Comparison of ENCODE assay signal across 18 cellular contexts in genomic region chr3:11297126-11297525, GRCh38. TPM values are rescaled to one million over a fixed set of nuclear protein-coding genes. Genes with fewer than 3 reads are reported as not detected.
DNase-seq lines count a peak whose midpoint lies in the region; ATAC-seq, FAIRE-seq and TF ChIP-seq lines count a peak whose summit lies in the region.
"Had no signal": no experiment of that assay in that cellular context is flagged by ENCODE, and none has a peak within 500 bp of the region (broad histone marks: within the 10 kb centered on the region; RNA-seq: fewer than 3 reads in every experiment).

No MANE protein-coding gene starts in this region.

- H3K4me3 Mint-ChIP-seq in nephron progenitor cell, result no peak overlapping the region
- H3K4me3 Mint-ChIP-seq: CD4-positive, CD25-positive, alpha-beta regulatory T cell; CD8-positive, alpha-beta T cell; HFFc6 had no signal

- peak overlapping the region; percentile 27 for H3K27ac Mint-ChIP-seq in nephron progenitor cell
- H3K27ac Mint-ChIP-seq: CD8-positive, alpha-beta T cell had no signal

- H3K27me3 ChIP-seq in SJSA1 (replicated peaks) (no peaks in the 10 kb centered on the region), heart right ventricle (no peaks in the 10 kb centered on the region)

- no peak for TF ChIP-seq CTCF in nephron progenitor cell (IDR thresholded peaks at IDR 0.05)
- TF ChIP-seq CTCF in heart right ventricle (IDR thresholded peaks at IDR 0.05), result no peak

- H3K27me3 Mint-ChIP-seq in nephron progenitor cell (ENCODE audit: low read depth, poor library complexity), result no peaks in the 10 kb centered on the region
- H3K27me3 Mint-ChIP-seq: CD4-positive, CD25-positive, alpha-beta regulatory T cell had no signal

- H3K36me3 Mint-ChIP-seq in nephron progenitor cell (ENCODE audit: low read depth), result peaks cover 13% of the 10 kb centered on the region

- H3K9me3 Mint-ChIP-seq in nephron progenitor cell, result no peaks in the 10 kb centered on the region
- H3K9me3 Mint-ChIP-seq: CD4-positive, CD25-positive, alpha-beta regulatory T cell; CD8-positive, alpha-beta T cell; HFFc6 had no signal

- WGBS in heart right ventricle, 2 donors, result 95 to 98% methylated on average over 4 of the region's 4 CpGs

- H3K36me3 ChIP-seq in SJSA1, result peaks cover 34% of the 10 kb centered on the region
- H3K36me3 ChIP-seq in heart right ventricle, result peaks cover 0 to 58% (median 16%) of the 10 kb centered on the region in 9 donors

- H3K4me1 ChIP-seq in SJSA1 (replicated peaks) (peaks cover 43% of the 10 kb centered on the region), heart right ventricle (peaks cover 0 to 2% (median 0%) of the 10 kb centered on the region in 9 donors)
- H3K4me1 ChIP-seq: Caco-2, HAP-1 had no signal

- no peaks in the 10 kb centered on the region for H3K9me3 ChIP-seq in SJSA1 (replicated peaks)
- no peaks in the 10 kb centered on the region for H3K9me3 ChIP-seq in heart right ventricle
- H3K9me3 ChIP-seq: Caco-2, HAP-1 had no signal

- intact Hi-C loops in heart right ventricle (cut with DNase I), result no loop called here

- H3K4me3 ChIP-seq in SJSA1, result no peak overlapping the region
- no peak overlapping the region for H3K4me3 ChIP-seq in heart right ventricle
- H3K4me3 ChIP-seq: HAP-1 had no signal

- peaks cover 6% of the 10 kb centered on the region for H3K4me1 Mint-ChIP-seq in nephron progenitor cell

- ATAC-seq in heart right ventricle (no peak), HG03521 (IDR thresholded peaks at IDR 0.05; ENCODE audit: unreplicated experiment) (no peak), GM19328 (IDR thresholded peaks at IDR 0.05; ENCODE audit: unreplicated experiment) (no peak)
- ATAC-seq: CD8-positive, alpha-beta T cell had no signal

- DNase-seq in GM12891 (ENCODE audit: insufficient read length, low spot score) (no peak), SJSA1 (ENCODE audit: low read depth in 1 of 2, low spot score in 2 of 2) (no peak), nephron progenitor cell (no peak), heart right ventricle (no peak)
- DNase-seq: C1 segment of cervical spinal cord; Caco-2; CD4-positive, CD25-positive, alpha-beta regulatory T cell; CD8-positive, alpha-beta T cell; DMS153; DND-41; GOT3; HFFc6 had no signal

- no peak for FAIRE-seq in GM12891 (lab: Jason Lieb, UNC)
- FAIRE-seq: G401.6, GM18507, H54 had no signal

- peak overlapping the region; percentile 28 for H3K27ac ChIP-seq in SJSA1
- H3K27ac ChIP-seq in heart right ventricle, result no peak overlapping the region

- TF ChIP-seq POLR2A in GM12891 (IDR thresholded peaks at IDR 0.05; ENCODE audit: low read depth, low read length), result no peak

TF ChIP-seq in GM12891, 5 proteins besides CTCF, POLR2A, EP300 and RAD21:
- no peak for TF ChIP-seq TAF1 (IDR thresholded peaks at IDR 0.05; ENCODE audit: low read depth, low read length)
- TF ChIP-seq PAX5 (IDR thresholded peaks at IDR 0.05; ENCODE audit: insufficient read depth, low read length, severe bottlenecking), result peak; percentile 59
TF ChIP-seq in GM12891: peak in this region for 1.

RNA-seq across cellular contexts. Expression of gene ATG7, which starts 24.9 kb away (rescaled TPM):
- polyA plus RNA-seq in GM12891 (2012; ENCODE audit: low read depth, missing spikeins), result 15.2 TPM
- 36.7 and 45.2 TPM in 2 replicates for total RNA-seq in SJSA1 (2014; rRNA removed; shearing (Covaris generic))
- 10 to 100 TPM; 14.8 to 24.1 (median 16.9) TPM for total RNA-seq in heart right ventricle
- polyA plus RNA-seq in heart right ventricle, result 1 to 10 TPM; 5.3 to 7.2 TPM
